ENCODE assay signal across 12 cellular contexts in the genomic region with DNA sequence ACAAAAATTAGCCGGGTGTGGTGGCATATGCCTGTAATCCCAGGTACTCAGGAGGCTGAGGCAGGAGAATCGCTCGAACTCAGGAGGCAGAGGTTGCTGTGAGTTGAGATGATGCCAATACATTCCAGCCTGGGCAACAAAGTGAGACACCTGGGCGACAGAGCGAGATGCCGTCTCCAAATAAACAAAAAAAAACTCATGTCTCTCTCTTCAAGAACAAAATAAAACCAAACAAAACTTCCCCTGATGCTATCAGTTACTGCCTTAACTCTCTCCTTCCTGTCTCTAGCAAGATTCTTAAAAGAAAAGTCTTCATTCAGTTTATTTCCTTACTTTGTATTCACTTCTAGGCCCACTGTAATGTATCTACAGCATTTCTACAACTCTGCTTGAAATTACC.
"Had no signal": no experiment of that assay in that cellular context is flagged by ENCODE, and none has a peak within 500 bp of the region (broad histone marks: within the 10 kb centered on the region; RNA-seq: fewer than 3 reads in every experiment).

No MANE protein-coding gene starts in this region.

- H3K27ac ChIP-seq: dorsolateral prefrontal cortex, ovary, SJCRH30, spleen, thyroid gland had no signal

- H3K4me3 Mint-ChIP-seq: mesothelial cell of epicardium had no signal

- DNase-seq: activated CD8-positive, alpha-beta memory T cell treated with anti-CD3 and anti-CD28 coated beads for 24 hours; activated effector memory CD4-positive, alpha-beta T cell treated with anti-CD3 and anti-CD28 coated beads, Interleukin-2, amount 50 U/mL, for 16 hours; dorsolateral prefrontal cortex; ovary; SJCRH30; spleen; T-helper 9 cell; thyroid gland had no signal

- H3K36me3 ChIP-seq: ovary had no signal

- ATAC-seq: esophagus mucosa, sciatic nerve had no signal

- H3K4me3 ChIP-seq: dorsolateral prefrontal cortex, lung, ovary, SJCRH30, spleen, thyroid gland had no signal

- H3K27ac Mint-ChIP-seq: mesothelial cell of epicardium had no signal

- H3K27me3 ChIP-seq: dorsolateral prefrontal cortex, ovary, SJCRH30, spleen, thyroid gland had no signal

- H3K4me1 Mint-ChIP-seq: mesothelial cell of epicardium had no signal

- H3K4me1 ChIP-seq: SJCRH30, spleen, thyroid gland had no signal

- H3K9me3 ChIP-seq: ovary, thyroid gland had no signal
